ENCODE assay signal across 18 cellular contexts in the genomic region with DNA sequence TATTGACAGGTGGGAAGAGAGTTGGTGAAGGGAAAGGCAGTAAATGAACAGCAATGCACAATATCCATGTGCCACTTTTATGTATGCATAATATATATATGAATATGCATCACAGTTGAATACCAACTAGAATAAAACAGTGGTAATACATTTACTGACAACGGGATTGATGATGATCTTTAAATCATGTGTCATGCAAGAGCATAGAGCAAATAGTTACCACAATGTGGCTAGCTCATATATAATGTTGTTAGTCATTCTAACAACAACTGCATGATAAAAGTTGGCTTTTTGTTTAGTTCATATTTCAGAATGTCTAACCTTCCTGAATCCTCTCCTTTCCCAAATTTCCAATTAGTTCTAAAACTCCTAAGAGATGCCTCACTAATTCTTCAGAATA.
"Had no signal": no experiment of that assay in that cellular context is flagged by ENCODE, and none has a peak within 500 bp of the region (broad histone marks: within the 10 kb centered on the region; RNA-seq: fewer than 3 reads in every experiment).

No MANE protein-coding gene starts in this region.

- DNase-seq: activated CD4-positive, alpha-beta memory T cell treated with anti-CD3 and anti-CD28 coated beads, Interleukin-2, amount 10 ng/mL, durations not matched to agents 7 days and 5 days; activated CD4-positive, alpha-beta T cell treated with anti-CD3 and anti-CD28 coated beads, Interleukin-2, amount 50 U/mL, for 1 hour; activated CD4-positive, CD25-positive, alpha-beta regulatory T cell; activated gamma-delta T cell; activated naive CD4-positive, alpha-beta T cell treated with anti-CD3 and anti-CD28 coated beads for 36 hours; activated T-cell treated with anti-CD3 and anti-CD28 coated beads for 4 hours; activated T-cell treated with anti-CD3 and anti-CD28 coated beads, Interleukin-2, amount 50 U/mL, for 48 hours; amygdala; brain microvascular endothelial cell; NCI-H1105 treated with DMSO at 0.1 percent for 48 hours; NCI-H1436 treated with DMSO at 0.1 percent for 48 hours; NCI-H187; NCI-H2081; NCI-H524; SIG-M5; T-helper 1 cell had no signal

- H3K27ac ChIP-seq: brain microvascular endothelial cell, cardiac muscle cell, VCaP had no signal

- H3K27me3 ChIP-seq: brain microvascular endothelial cell, cardiac muscle cell had no signal

- H3K36me3 ChIP-seq: brain microvascular endothelial cell, cardiac muscle cell had no signal

- H3K4me3 ChIP-seq: cardiac muscle cell had no signal
